In genomic region chr16:4880006-4880580, GRCh38 we compare ENCODE assay signal across 33 cellular contexts. TPM values are rescaled to one million over a fixed set of nuclear protein-coding genes. Genes with fewer than 3 reads are reported as not detected.
"Had no signal": no experiment of that assay in that cellular context is flagged by ENCODE, and none has a peak within 500 bp of the region (broad histone marks: within the 10 kb centered on the region; RNA-seq: fewer than 3 reads in every experiment).

No MANE protein-coding gene starts in this region.

- H3K9me3 Mint-ChIP-seq: activated CD4-positive, alpha-beta memory T cell treated with anti-CD3 and anti-CD28 coated beads, Interleukin-2, amount 10 ng/mL, durations not matched to agents 7 days and 5 days; activated CD4-positive, alpha-beta T cell treated with anti-CD3 and anti-CD28 coated beads, Interleukin-2, amount 10 ng/mL, durations not matched to agents 24 days and 14 days; activated naive CD4-positive, alpha-beta T cell treated with anti-CD3 and anti-CD28 coated beads for 36 hours; activated naive CD4-positive, alpha-beta T cell treated with anti-CD3 and anti-CD28 coated beads, Interleukin-2, amount 50 U/mL, for 24 hours; activated naive CD8-positive, alpha-beta T cell treated with anti-CD3 and anti-CD28 coated beads for 36 hours; activated naive CD8-positive, alpha-beta T cell treated with anti-CD3 and anti-CD28 coated beads, Interleukin-2, amount 50 U/mL, for 24 hours; activated T-helper 1 cell treated with anti-CD3 and anti-CD28 coated beads, Interleukin-12 subunit alpha, Interleukin-12 subunit beta, Interleukin-2, Interleukin-4 antibody, amounts not matched to agents 30 ng/mL and 10 ng/mL and 1 ng/mL, durations not matched to agents 14 hours and 24 hours and 36 hours; activated T-helper 2 cell treated with anti-CD3 and anti-CD28 coated beads, Interferon-gamma antibody, Interleukin-2, Interleukin-4, amounts not matched to agents 10 μg/mL and 5 μg/mL and 100 μg/mL, durations not matched to agents 14 hours and 24 hours and 36 hours; dendritic cell treated with granulocyte-macrophage colony-stimulating factor and Interleukin-4, amounts not matched to agents 40 ng/mL and 50 ng/mL, for 4 days; endodermal cell had no signal

- H3K27me3 Mint-ChIP-seq: activated CD4-positive, alpha-beta memory T cell treated with anti-CD3 and anti-CD28 coated beads, Interleukin-2, amount 10 ng/mL, durations not matched to agents 7 days and 5 days; activated CD4-positive, alpha-beta T cell treated with anti-CD3 and anti-CD28 coated beads for 36 hours; activated CD4-positive, alpha-beta T cell treated with anti-CD3 and anti-CD28 coated beads, Interleukin-2, amount 10 ng/mL, durations not matched to agents 24 days and 14 days; activated naive CD4-positive, alpha-beta T cell treated with anti-CD3 and anti-CD28 coated beads, Interleukin-2, amount 50 U/mL, for 24 hours; activated naive CD8-positive, alpha-beta T cell treated with anti-CD3 and anti-CD28 coated beads for 36 hours; activated naive CD8-positive, alpha-beta T cell treated with anti-CD3 and anti-CD28 coated beads, Interleukin-2, amount 50 U/mL, for 24 hours; dendritic cell treated with granulocyte-macrophage colony-stimulating factor and Interleukin-4, amounts not matched to agents 40 ng/mL and 50 ng/mL, for 4 days; T-helper 17 cell had no signal

- DNase-seq: activated CD4-positive, alpha-beta memory T cell treated with anti-CD3 and anti-CD28 coated beads, Interleukin-2, amount 10 ng/mL, durations not matched to agents 7 days and 5 days; activated CD4-positive, alpha-beta T cell treated with anti-CD3 and anti-CD28 coated beads for 36 hours; activated CD4-positive, alpha-beta T cell treated with anti-CD3 and anti-CD28 coated beads, Interleukin-2, amount 10 ng/mL, durations not matched to agents 24 days and 14 days; activated CD4-positive, CD25-positive, alpha-beta regulatory T cell; activated CD4-positive, CD25-positive, alpha-beta regulatory T cell treated with anti-CD3 and anti-CD28 coated beads, Interleukin-2, amount 50 U/mL, for 72 hours; activated CD8-positive, alpha-beta memory T cell treated with anti-CD3 and anti-CD28 coated beads, Interleukin-2, amount 50 U/mL, for 48 hours; activated effector memory CD4-positive, alpha-beta T cell treated with anti-CD3 and anti-CD28 coated beads, Interleukin-2, amount 50 U/mL, for 16 hours; activated naive CD4-positive, alpha-beta T cell treated with anti-CD3 and anti-CD28 coated beads for 36 hours; activated naive CD8-positive, alpha-beta T cell treated with anti-CD3 and anti-CD28 coated beads for 36 hours; activated naive CD8-positive, alpha-beta T cell treated with anti-CD3 and anti-CD28 coated beads, Interleukin-2, amount 50 U/mL, for 24 hours; activated T-cell treated with anti-CD3 and anti-CD28 coated beads for 4 hours; activated T-cell treated with anti-CD3 and anti-CD28 coated beads, Interleukin-2, amount 50 U/mL, for 48 hours; adrenal gland; amygdala; central memory CD4-positive, alpha-beta T cell; effector memory CD4-positive, alpha-beta T cell; endodermal cell; foreskin keratinocyte; gastrocnemius medialis; glutamatergic neuron; heart left ventricle; T-helper 1 cell; T-helper 17 cell had no signal

- H3K27ac Mint-ChIP-seq: activated CD4-positive, alpha-beta memory T cell treated with anti-CD3 and anti-CD28 coated beads, Interleukin-2, amount 10 ng/mL, durations not matched to agents 7 days and 5 days; activated CD4-positive, alpha-beta T cell treated with anti-CD3 and anti-CD28 coated beads for 36 hours; activated CD4-positive, alpha-beta T cell treated with anti-CD3 and anti-CD28 coated beads, Interleukin-2, amount 10 ng/mL, durations not matched to agents 24 days and 14 days; activated naive CD4-positive, alpha-beta T cell treated with anti-CD3 and anti-CD28 coated beads for 36 hours; activated naive CD4-positive, alpha-beta T cell treated with anti-CD3 and anti-CD28 coated beads, Interleukin-2, amount 50 U/mL, for 24 hours; activated naive CD8-positive, alpha-beta T cell treated with anti-CD3 and anti-CD28 coated beads for 36 hours; activated naive CD8-positive, alpha-beta T cell treated with anti-CD3 and anti-CD28 coated beads, Interleukin-2, amount 50 U/mL, for 24 hours; activated T-helper 1 cell treated with anti-CD3 and anti-CD28 coated beads, Interleukin-12 subunit alpha, Interleukin-12 subunit beta, Interleukin-2, Interleukin-4 antibody, amounts not matched to agents 30 ng/mL and 10 ng/mL and 1 ng/mL, durations not matched to agents 14 hours and 24 hours and 36 hours; activated T-helper 2 cell treated with anti-CD3 and anti-CD28 coated beads, Interferon-gamma antibody, Interleukin-2, Interleukin-4, amounts not matched to agents 10 μg/mL and 5 μg/mL and 100 μg/mL, durations not matched to agents 14 hours and 24 hours and 36 hours; dendritic cell treated with granulocyte-macrophage colony-stimulating factor and Interleukin-4, amounts not matched to agents 40 ng/mL and 50 ng/mL, for 4 days; endodermal cell; T-helper 17 cell had no signal

- H3K27me3 ChIP-seq: adrenal gland, breast epithelium, cardiac muscle cell, dorsolateral prefrontal cortex, esophagus muscularis mucosa, foreskin keratinocyte, gastrocnemius medialis, heart left ventricle had no signal

- H3K27ac ChIP-seq: adrenal gland, breast epithelium, coronary artery, dorsolateral prefrontal cortex, esophagus muscularis mucosa, foreskin keratinocyte, gastrocnemius medialis, heart left ventricle had no signal

- ATAC-seq: activated CD4-positive, alpha-beta T cell treated with anti-CD3 and anti-CD28 coated beads for 36 hours; activated naive CD8-positive, alpha-beta T cell treated with anti-CD3 and anti-CD28 coated beads, Interleukin-2, amount 50 U/mL, for 24 hours; foreskin keratinocyte; gastrocnemius medialis; heart left ventricle; T-helper 17 cell had no signal

- H3K4me3 ChIP-seq: adrenal gland, breast epithelium, cardiac muscle cell, coronary artery, dorsolateral prefrontal cortex, esophagus muscularis mucosa, gastrocnemius medialis, heart left ventricle had no signal

- H3K9me3 ChIP-seq: adrenal gland, breast epithelium, esophagus muscularis mucosa, gastrocnemius medialis, heart left ventricle had no signal

- H3K4me3 Mint-ChIP-seq: activated CD4-positive, alpha-beta memory T cell treated with anti-CD3 and anti-CD28 coated beads, Interleukin-2, amount 10 ng/mL, durations not matched to agents 7 days and 5 days; activated CD4-positive, alpha-beta T cell treated with anti-CD3 and anti-CD28 coated beads for 36 hours; activated CD4-positive, alpha-beta T cell treated with anti-CD3 and anti-CD28 coated beads, Interleukin-2, amount 10 ng/mL, durations not matched to agents 24 days and 14 days; activated naive CD4-positive, alpha-beta T cell treated with anti-CD3 and anti-CD28 coated beads for 36 hours; activated naive CD4-positive, alpha-beta T cell treated with anti-CD3 and anti-CD28 coated beads, Interleukin-2, amount 50 U/mL, for 24 hours; activated naive CD8-positive, alpha-beta T cell treated with anti-CD3 and anti-CD28 coated beads for 36 hours; activated naive CD8-positive, alpha-beta T cell treated with anti-CD3 and anti-CD28 coated beads, Interleukin-2, amount 50 U/mL, for 24 hours; activated T-helper 1 cell treated with anti-CD3 and anti-CD28 coated beads, Interleukin-12 subunit alpha, Interleukin-12 subunit beta, Interleukin-2, Interleukin-4 antibody, amounts not matched to agents 30 ng/mL and 10 ng/mL and 1 ng/mL, durations not matched to agents 14 hours and 24 hours and 36 hours; brain; dendritic cell treated with granulocyte-macrophage colony-stimulating factor and Interleukin-4, amounts not matched to agents 40 ng/mL and 50 ng/mL, for 4 days; endodermal cell; T-helper 17 cell had no signal

- H3K4me1 Mint-ChIP-seq: activated CD4-positive, alpha-beta memory T cell treated with anti-CD3 and anti-CD28 coated beads, Interleukin-2, amount 10 ng/mL, durations not matched to agents 7 days and 5 days; activated CD4-positive, alpha-beta T cell treated with anti-CD3 and anti-CD28 coated beads for 36 hours; activated CD4-positive, alpha-beta T cell treated with anti-CD3 and anti-CD28 coated beads, Interleukin-2, amount 10 ng/mL, durations not matched to agents 24 days and 14 days; activated naive CD4-positive, alpha-beta T cell treated with anti-CD3 and anti-CD28 coated beads, Interleukin-2, amount 50 U/mL, for 24 hours; activated naive CD8-positive, alpha-beta T cell treated with anti-CD3 and anti-CD28 coated beads for 36 hours; activated naive CD8-positive, alpha-beta T cell treated with anti-CD3 and anti-CD28 coated beads, Interleukin-2, amount 50 U/mL, for 24 hours had no signal

RNA-seq across cellular contexts. Expression of gene PPL, which starts 56.9 kb away (rescaled TPM):
- total RNA-seq: activated CD4-positive, alpha-beta T cell treated with anti-CD3 and anti-CD28 coated beads for 36 hours; activated CD4-positive, alpha-beta T cell treated with anti-CD3 and anti-CD28 coated beads, Interleukin-2, amount 10 ng/mL, durations not matched to agents 24 days and 14 days; activated naive CD8-positive, alpha-beta T cell treated with anti-CD3 and anti-CD28 coated beads for 36 hours; activated T-helper 1 cell treated with anti-CD3 and anti-CD28 coated beads, Interleukin-12 subunit alpha, Interleukin-12 subunit beta, Interleukin-2, Interleukin-4 antibody, amounts not matched to agents 30 ng/mL and 10 ng/mL and 1 ng/mL, durations not matched to agents 14 hours and 24 hours and 36 hours; activated T-helper 2 cell treated with anti-CD3 and anti-CD28 coated beads, Interferon-gamma antibody, Interleukin-2, Interleukin-4, amounts not matched to agents 10 μg/mL and 5 μg/mL and 100 μg/mL, durations not matched to agents 14 hours and 24 hours and 36 hours; T-helper 17 cell had no signal
